In the genomic region with DNA sequence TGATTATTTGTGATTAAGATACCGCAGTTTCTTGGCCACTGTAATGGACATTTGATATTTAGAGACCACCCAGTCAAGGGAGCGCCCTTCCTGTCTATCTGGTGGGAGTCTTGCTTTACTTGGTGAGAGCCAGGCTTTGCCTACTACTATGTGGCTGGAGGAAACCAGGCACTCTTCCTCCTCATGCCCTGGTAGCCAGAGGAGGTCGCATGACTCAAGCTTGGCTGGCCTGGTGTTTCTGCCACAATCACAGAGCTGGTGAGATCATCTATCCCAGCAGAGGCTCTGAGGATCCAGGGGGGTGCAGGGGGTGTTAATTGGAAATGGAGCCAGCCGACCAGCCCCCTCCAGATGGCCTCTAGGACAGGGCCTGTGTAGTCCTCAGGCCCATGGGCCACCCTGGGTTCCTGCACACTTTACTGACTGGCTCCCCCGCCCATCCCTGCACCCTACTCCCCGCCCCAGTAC, we compare ENCODE assay signal across 14 cellular contexts. TPM values are rescaled to one million over a fixed set of nuclear protein-coding genes. Genes with fewer than 3 reads are reported as not detected.
DNase-seq lines count a peak whose midpoint lies in the region; ATAC-seq and TF ChIP-seq lines count a peak whose summit lies in the region.
"Had no signal": no experiment of that assay in that cellular context is flagged by ENCODE, and none has a peak within 500 bp of the region (broad histone marks: within the 10 kb centered on the region; RNA-seq: fewer than 3 reads in every experiment).

No MANE protein-coding gene starts in this region.

- 89 to 93% methylated on average over 4 to 5 of the region's 6 CpGs for WGBS in mesodermal cell (ENCODE audit: insufficient coverage in 2 of 2), 2 experiments

- CTCF ChIA-PET in OCI-LY7 (lab: Charles Lee; ENCODE audit: unreplicated experiment), result no interaction called here

- peaks cover 71% of the 10 kb centered on the region for H3K4me1 Mint-ChIP-seq in chondrocyte (ENCODE audit: low read depth)

- no TSS peak for BruUV-seq in OCI-LY7 (replicated peaks; lab: Mats Ljungman, UMichigan)

- peaks cover 20% of the 10 kb centered on the region for H3K4me1 ChIP-seq in mesodermal cell (ENCODE audit: control insufficient read depth, insufficient read depth, low read length, poor library complexity, severe bottlenecking)
- peaks cover 18% of the 10 kb centered on the region for H3K4me1 ChIP-seq in vagina
- no peaks in the 10 kb centered on the region for H3K4me1 ChIP-seq in OCI-LY7 (ENCODE audit: insufficient read depth, low read length, poor library complexity, severe bottlenecking)

- POLR2A ChIA-PET in OCI-LY7 (lab: Charles Lee), result no interaction called here

- no peaks in the 10 kb centered on the region for H3K36me3 ChIP-seq in mesodermal cell (ENCODE audit: control insufficient read depth, insufficient read depth, low read length)
- H3K36me3 ChIP-seq in vagina, result no peaks in the 10 kb centered on the region
- no peaks in the 10 kb centered on the region for H3K36me3 ChIP-seq in OCI-LY7 (ENCODE audit: insufficient read depth, low read length)
- H3K36me3 ChIP-seq: WERI-Rb-1 had no signal

- intact Hi-C loops in vagina (cut with DNase I), result no loop called here
- intact Hi-C loops in OCI-LY7 (cut with micrococcal nuclease; ENCODE audit: unreplicated experiment), result no loop called here

- no peaks in the 10 kb centered on the region for H3K9me2 ChIP-seq in OCI-LY7 (ENCODE audit: insufficient read depth, low read length)

- no peak overlapping the region for H3K4me3 ChIP-seq in mesodermal cell (ENCODE audit: extremely low read depth, insufficient read depth, low read length, poor library complexity, severe bottlenecking)
- H3K4me3 ChIP-seq in vagina, result no peak overlapping the region
- H3K4me3 ChIP-seq in OCI-LY7 (ENCODE audit: low read depth, low read length, poor library complexity, severe bottlenecking), result no peak overlapping the region

- no peak overlapping the region for H3K4me2 ChIP-seq in OCI-LY7 (ENCODE audit: low read length)

- H3K9me3 ChIP-seq in mesodermal cell (ENCODE audit: control insufficient read depth, low read length), result peaks cover 21% of the 10 kb centered on the region
- H3K9me3 ChIP-seq in vagina, result no peaks in the 10 kb centered on the region
- no peaks in the 10 kb centered on the region for H3K9me3 ChIP-seq in OCI-LY7 (ENCODE audit: low read length)

- peaks cover 6% of the 10 kb centered on the region for H3K9me3 Mint-ChIP-seq in chondrocyte (ENCODE audit: low read depth)

- peak; percentile 22 for DNase-seq in activated effector memory CD4-positive, alpha-beta T cell treated with anti-CD3 and anti-CD28 coated beads, Interleukin-2, amount 50 U/mL, for 16 hours
- no peak for DNase-seq in activated effector memory CD4-positive, alpha-beta T cell treated with Interleukin-2 at 50 U/mL for 16 hours
- DNase-seq in chondrocyte (ENCODE audit: low spot score), result no peak
- DNase-seq in vagina (ENCODE audit: extremely low spot score in 2 of 2), result peak; percentile 58 to 83
- no peak for DNase-seq in OCI-LY7 (ENCODE audit: low spot score)
- DNase-seq: 8988T; central memory CD4-positive, alpha-beta T cell; left cardiac atrium; NCI-H526 treated with DMSO at 0.1 percent for 48 hours; stimulated activated CD4-positive, alpha-beta T cell treated with anti-CD3 and anti-CD28 coated beads, Interleukin-2, amount 100 ng/mL, for 24 hours; WERI-Rb-1 had no signal

- no peak for ATAC-seq in GM18861 (IDR thresholded peaks at IDR 0.05; ENCODE audit: unreplicated experiment)
- no peak for ATAC-seq in HG03097 (IDR thresholded peaks at IDR 0.05; ENCODE audit: low FRiP score, unreplicated experiment)

- H3K36me3 Mint-ChIP-seq in chondrocyte (ENCODE audit: low read depth), result peaks cover 3% of the 10 kb centered on the region

- H3K27me3 ChIP-seq in vagina, result no peaks in the 10 kb centered on the region

- H3K27ac ChIP-seq in mesodermal cell (ENCODE audit: low read depth, low read length, severe bottlenecking) (peak overlapping the region; percentile 44), vagina (peak overlapping the region; percentile 78), OCI-LY7 (ENCODE audit: low read depth, low read length, poor library complexity, severe bottlenecking) (no peak overlapping the region)
- H3K27ac ChIP-seq: WERI-Rb-1 had no signal

- H3K79me2 ChIP-seq in OCI-LY7 (ENCODE audit: insufficient read depth, low read depth, low read length), result no peaks in the 10 kb centered on the region

- TF ChIP-seq CTCF in chondrocyte (IDR thresholded peaks at IDR 0.05) (no peak), vagina (IDR thresholded peaks at IDR 0.05) (no peak), OCI-LY7 (conservative IDR thresholded peaks at IDR 0.05; ENCODE audit: low read length) (no peak)

- H2AFZ ChIP-seq in OCI-LY7 (ENCODE audit: low read length), result no peak overlapping the region

- no peak for TF ChIP-seq POLR2A in vagina (IDR thresholded peaks at IDR 0.05)

- no peaks in the 10 kb centered on the region for H3K27me3 Mint-ChIP-seq in chondrocyte (ENCODE audit: low read depth)

- H3K27ac Mint-ChIP-seq in chondrocyte (ENCODE audit: unreplicated experiment), result peak overlapping the region; percentile 88

- no peak overlapping the region for H3K4me3 Mint-ChIP-seq in chondrocyte (ENCODE audit: unreplicated experiment)

- no peaks in the 10 kb centered on the region for H4K20me1 ChIP-seq in OCI-LY7 (ENCODE audit: insufficient read depth, low read length)

RNA-seq across cellular contexts. Expression of a gene that starts 46.8 kb away (rescaled TPM):
- total RNA-seq in chondrocyte, result 40.0 to 64.0 TPM (median 63.6 TPM) in 3 replicates
- polyA plus RNA-seq in mesodermal cell (2013, experiment 1 of 2), result 84.2 TPM
- polyA plus RNA-seq in mesodermal cell (2013, experiment 2 of 2), result 78.8 TPM
- 60.9 TPM for total RNA-seq in vagina
- 1.5 and 3.0 TPM in 2 replicates for total RNA-seq in OCI-LY7 (2014; rRNA removed; shearing (Covaris generic))
- 9.8 and 14.1 TPM in 2 replicates for total RNA-seq in OCI-LY7 (2022)

Comparison
In these comparisons a context has a peak if more than half of its experiments do, and no peak if none do; other contexts are left out.
1. DNase-seq: peak in activated effector memory CD4-positive, alpha-beta T cell treated with anti-CD3 and anti-CD28 coated beads, Interleukin-2, amount 50 U/mL, for 16 hours (single experiment) and vagina (2 of 2); none in activated effector memory CD4-positive, alpha-beta T cell treated with Interleukin-2 at 50 U/mL for 16 hours (single experiment), chondrocyte (single experiment) and OCI-LY7 (single experiment).